ENCODE assay signal across 18 cellular contexts in genomic region chr14:35806006-35806907, GRCh38. TPM values are rescaled to one million over a fixed set of nuclear protein-coding genes. Genes with fewer than 3 reads are reported as not detected.
DNase-seq lines count a peak whose midpoint lies in the region; ATAC-seq and TF ChIP-seq lines count a peak whose summit lies in the region.
"Had no signal": no experiment of that assay in that cellular context is flagged by ENCODE, and none has a peak within 500 bp of the region (broad histone marks: within the 10 kb centered on the region; RNA-seq: fewer than 3 reads in every experiment).

No MANE protein-coding gene starts in this region.

- H3K4me1 ChIP-seq in skeletal muscle tissue (ENCODE audit: control insufficient read depth in 3 of 3, insufficient read depth in 3 of 3, low read length in 3 of 3): peaks cover 2 to 11% (median 7%) of the 10 kb centered on the region in 3 donors

- peak overlapping the region; percentile 65 for H3K4me2 ChIP-seq in SU-DHL-6 (ENCODE audit: low read depth, low read length, poor library complexity, severe bottlenecking)

- DNase-seq in activated T-cell treated with anti-CD3 and anti-CD28 coated beads, Interleukin-2, amount 50 U/mL, for 72 hours: no peak
- no peak for DNase-seq in activated T-cell treated with anti-CD3 and anti-CD28 coated beads, Interleukin-2, amount 50 U/mL, for 4 hours
- DNase-seq in left colon: no peak
- DNase-seq in stimulated activated CD8-positive, alpha-beta memory T cell treated with anti-CD3 and anti-CD28 coated beads, Interleukin-4, amount 100 ng/mL, for 48 hours: no peak
- DNase-seq in activated CD4-positive, alpha-beta T cell treated with anti-CD3 and anti-CD28 coated beads for 4 hours: no peak
- no peak for DNase-seq in glomerular visceral epithelial cell (ENCODE audit: extremely low spot score)
- DNase-seq: ACHN; activated CD4-positive, alpha-beta T cell treated with anti-CD3 and anti-CD28 coated beads for 36 hours; activated T-cell treated with anti-CD3 and anti-CD28 coated beads, Interleukin-2, amount 50 U/mL, for 1 hour; cortex of kidney; NCI-H187; NCI-H524; retina; T-helper 2 cell had no signal

- H3K36me3 ChIP-seq in SU-DHL-6 (ENCODE audit: low read length) (no peaks in the 10 kb centered on the region), skeletal muscle tissue (ENCODE audit: control insufficient read depth in 3 of 3, insufficient read depth in 3 of 3, low read length in 3 of 3) (no peaks in the 10 kb centered on the region)
- H3K36me3 ChIP-seq: suprapubic skin had no signal

- no peaks in the 10 kb centered on the region for H3K9me3 ChIP-seq in SU-DHL-6 (ENCODE audit: insufficient read depth, low read length)
- no peaks in the 10 kb centered on the region for H3K9me3 ChIP-seq in skeletal muscle tissue (ENCODE audit: control insufficient read depth in 3 of 3, low read length in 3 of 3)
- H3K9me3 ChIP-seq: suprapubic skin had no signal

- H3K4me1 Mint-ChIP-seq in activated T-cell treated with anti-CD3 and anti-CD28 coated beads, Interleukin-2, amount 50 U/mL, for 72 hours (ENCODE audit: low read depth): peaks cover 26% of the 10 kb centered on the region
- H3K4me1 Mint-ChIP-seq in activated T-cell treated with anti-CD3 and anti-CD28 coated beads, Interleukin-2, amount 50 U/mL, for 4 hours (ENCODE audit: low read depth): peaks cover 36% of the 10 kb centered on the region

- no peak overlapping the region for H2AFZ ChIP-seq in SU-DHL-6 (ENCODE audit: low read depth, low read length, severe bottlenecking)

- peak overlapping the region; percentile 15 to 100 for H3K4me3 Mint-ChIP-seq in activated T-cell treated with anti-CD3 and anti-CD28 coated beads, Interleukin-2, amount 50 U/mL, for 72 hours
- H3K4me3 Mint-ChIP-seq in activated T-cell treated with anti-CD3 and anti-CD28 coated beads, Interleukin-2, amount 50 U/mL, for 4 hours: no peak overlapping the region

- H3K27me3 ChIP-seq in SU-DHL-6 (ENCODE audit: low read length) (no peaks in the 10 kb centered on the region), skeletal muscle tissue (ENCODE audit: control insufficient read depth in 3 of 3, insufficient read depth in 3 of 3, low read length in 3 of 3) (no peaks in the 10 kb centered on the region)
- H3K27me3 ChIP-seq: suprapubic skin had no signal

- no peaks in the 10 kb centered on the region for H3K27me3 Mint-ChIP-seq in activated T-cell treated with anti-CD3 and anti-CD28 coated beads, Interleukin-2, amount 50 U/mL, for 72 hours (ENCODE audit: low read depth)
- H3K27me3 Mint-ChIP-seq in activated T-cell treated with anti-CD3 and anti-CD28 coated beads, Interleukin-2, amount 50 U/mL, for 4 hours (ENCODE audit: low read depth): no peaks in the 10 kb centered on the region
- H3K27me3 Mint-ChIP-seq: activated CD4-positive, alpha-beta T cell treated with anti-CD3 and anti-CD28 coated beads for 36 hours had no signal

- H3K27ac ChIP-seq in SU-DHL-6 (ENCODE audit: low read depth, low read length) (no peak overlapping the region), skeletal muscle tissue (ENCODE audit: low read depth, low read length) (peak overlapping the region; percentile 42)
- H3K27ac ChIP-seq: suprapubic skin had no signal

- H3K36me3 Mint-ChIP-seq in activated T-cell treated with anti-CD3 and anti-CD28 coated beads, Interleukin-2, amount 50 U/mL, for 72 hours (ENCODE audit: insufficient read depth in 2 of 2): no peaks in the 10 kb centered on the region
- peaks cover 6% of the 10 kb centered on the region for H3K36me3 Mint-ChIP-seq in activated T-cell treated with anti-CD3 and anti-CD28 coated beads, Interleukin-2, amount 50 U/mL, for 4 hours (ENCODE audit: insufficient read depth)

- intact Hi-C loops in left colon (cut with DNase I, micrococcal nuclease): no loop called here

- peaks cover 19% of the 10 kb centered on the region for H3K79me2 ChIP-seq in SU-DHL-6 (ENCODE audit: insufficient read depth, low read length)

- H3K27ac Mint-ChIP-seq in activated T-cell treated with anti-CD3 and anti-CD28 coated beads, Interleukin-2, amount 50 U/mL, for 72 hours: no peak overlapping the region
- H3K27ac Mint-ChIP-seq: activated CD4-positive, alpha-beta T cell treated with anti-CD3 and anti-CD28 coated beads for 36 hours had no signal

- H3K4me3 ChIP-seq in SU-DHL-6 (ENCODE audit: insufficient read depth, low read length, poor library complexity, severe bottlenecking) (no peak overlapping the region), skeletal muscle tissue (ENCODE audit: low read length in 3 of 3) (no peak overlapping the region)

- H3K9me2 ChIP-seq in SU-DHL-6 (replicated peaks; ENCODE audit: insufficient read depth, low read length): no peaks in the 10 kb centered on the region

- H3F3A ChIP-seq in SU-DHL-6 (ENCODE audit: insufficient read depth): peaks cover 34% of the 10 kb centered on the region

- peaks cover 0 to 1% of the 10 kb centered on the region in 2 donors for H3K9me3 Mint-ChIP-seq in activated T-cell treated with anti-CD3 and anti-CD28 coated beads, Interleukin-2, amount 50 U/mL, for 72 hours
- peaks cover 2% of the 10 kb centered on the region for H3K9me3 Mint-ChIP-seq in activated T-cell treated with anti-CD3 and anti-CD28 coated beads, Interleukin-2, amount 50 U/mL, for 4 hours

- H3K9ac ChIP-seq in SU-DHL-6 (ENCODE audit: low read length) (no peak overlapping the region), skeletal muscle tissue (ENCODE audit: low read depth in 1 of 3, low read length in 3 of 3) (peak overlapping the region in 1 of 3 donors; percentile 88)

- no peaks in the 10 kb centered on the region for H4K20me1 ChIP-seq in SU-DHL-6 (ENCODE audit: low read depth, low read length)

- no peak for TF ChIP-seq CTCF in SU-DHL-6 (IDR thresholded peaks at IDR 0.05; ENCODE audit: insufficient read depth, low read length, poor library complexity, severe bottlenecking)

- no peak for ATAC-seq in activated T-cell treated with anti-CD3 and anti-CD28 coated beads, Interleukin-2, amount 50 U/mL, for 72 hours (replicated peaks in 1 of 2)
- no peak for ATAC-seq in activated T-cell treated with anti-CD3 and anti-CD28 coated beads, Interleukin-2, amount 50 U/mL, for 4 hours
- peak; percentile 48 for ATAC-seq in left colon
- ATAC-seq: activated CD4-positive, alpha-beta T cell treated with anti-CD3 and anti-CD28 coated beads for 36 hours; esophagus mucosa had no signal

RNA-seq across cellular contexts. Expression of gene RALGAPA1, which starts 2.8 kb away (rescaled TPM):
- total RNA-seq in activated T-cell treated with anti-CD3 and anti-CD28 coated beads, Interleukin-2, amount 50 U/mL, for 72 hours: 10 to 100 TPM; 34.0 to 41.8 TPM
- 10 to 100 TPM; 37.3 to 44.2 (median 41.9) TPM for total RNA-seq in activated T-cell treated with anti-CD3 and anti-CD28 coated beads, Interleukin-2, amount 50 U/mL, for 4 hours
- 10 to 100 TPM; 81.5 to 85.3 TPM for total RNA-seq in left colon
- 83.5 TPM for total RNA-seq in skeletal muscle tissue

RNA-seq across cellular contexts. Expression of gene BRMS1L, which starts 19.9 kb away (rescaled TPM):
- total RNA-seq in activated T-cell treated with anti-CD3 and anti-CD28 coated beads, Interleukin-2, amount 50 U/mL, for 72 hours: 1 to 10 TPM; 4.5 to 5.9 TPM
- 1 to 10 TPM; 7.1 to 7.6 (median 7.3) TPM for total RNA-seq in activated T-cell treated with anti-CD3 and anti-CD28 coated beads, Interleukin-2, amount 50 U/mL, for 4 hours
- total RNA-seq in left colon (1 to 10 TPM; 3.2 to 5.0 TPM), skeletal muscle tissue (20.9 TPM)
